ENCODE assay signal across 8 cellular contexts in the genomic region with DNA sequence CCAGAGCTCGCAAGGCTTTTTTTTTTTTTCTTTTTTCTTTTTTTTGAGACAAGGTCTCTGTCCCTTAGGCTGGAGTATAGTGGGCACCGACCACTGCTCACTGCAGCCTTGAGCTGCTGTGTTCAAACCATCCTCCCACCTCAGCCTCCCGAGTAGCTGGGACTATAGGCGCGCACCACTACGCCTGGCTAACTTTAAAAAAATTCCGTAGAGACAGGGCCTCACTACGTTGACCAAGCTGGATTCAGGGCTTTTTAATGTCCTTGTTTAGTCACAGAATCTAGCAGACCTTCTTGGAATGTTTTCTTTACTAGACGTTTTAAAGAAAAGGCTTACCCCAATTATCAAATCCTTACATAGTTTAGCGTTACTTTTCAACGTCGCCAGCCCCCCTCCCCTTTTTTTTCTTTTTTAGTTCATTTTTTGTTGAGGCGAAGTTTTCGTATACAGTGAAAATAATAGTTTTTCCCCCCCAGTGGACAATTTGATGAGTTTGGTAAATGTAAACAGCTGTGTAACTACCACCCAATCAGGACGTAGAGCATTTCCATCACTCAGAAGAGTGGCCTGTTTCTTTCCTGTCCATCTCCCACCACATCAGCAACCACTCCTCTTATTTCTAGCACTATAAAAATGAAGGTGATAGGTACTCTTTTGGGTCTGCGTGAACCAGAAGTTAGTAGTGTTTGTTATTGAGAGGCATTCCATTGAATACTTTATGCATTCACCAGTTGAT. TPM values are rescaled to one million over a fixed set of nuclear protein-coding genes. Genes with fewer than 3 reads are reported as not detected.
DNase-seq lines count a peak whose midpoint lies in the region; ATAC-seq and TF ChIP-seq lines count a peak whose summit lies in the region.

No MANE protein-coding gene starts in this region.

- TF ChIP-seq CTCF in Panc1 (IDR thresholded peaks at IDR 0.05), result no peak
- no peak for TF ChIP-seq CTCF in esophagus muscularis mucosa (IDR thresholded peaks at IDR 0.05)

- TF ChIP-seq POLR2A in esophagus muscularis mucosa (IDR thresholded peaks at IDR 0.05; ENCODE audit: low read depth), result no peak

- no peak for TF ChIP-seq EP300 in esophagus muscularis mucosa (IDR thresholded peaks at IDR 0.05)

- H3K9me3 ChIP-seq in Panc1 (ENCODE audit: control insufficient read depth, insufficient read depth, low read depth, low read length) (no peaks in the 10 kb centered on the region), esophagus muscularis mucosa (no peaks in the 10 kb centered on the region)

- no TSS peak for BruUV-seq in Panc1 (replicated peaks; lab: Mats Ljungman, UMichigan)

- intact Hi-C loops in Panc1 (cut with micrococcal nuclease; ENCODE audit: unreplicated experiment), result no loop called here
- intact Hi-C loops in esophagus muscularis mucosa (cut with DNase I), result no loop called here

- peak overlapping the region; percentile 1 for H3K27ac Mint-ChIP-seq in activated naive CD4-positive, alpha-beta T cell treated with anti-CD3 and anti-CD28 coated beads, Interleukin-2, amount 10 ng/mL, durations not matched to agents 7 days and 5 days

- peaks cover 27% of the 10 kb centered on the region for H3K36me3 Mint-ChIP-seq in activated naive CD4-positive, alpha-beta T cell treated with anti-CD3 and anti-CD28 coated beads, Interleukin-2, amount 10 ng/mL, durations not matched to agents 7 days and 5 days

- POLR2A ChIA-PET in Panc1 (lab: Charles Lee), result no interaction called here

- in situ Hi-C loops in Panc1 (cut with HindIII; ENCODE audit: low pct_unique_long_range_greater_than_20kb, low sequenced_read_pairs), result no loop called here

- peak overlapping the region; percentile 86 for H3K27ac ChIP-seq in Panc1 (ENCODE audit: low read length)
- H3K27ac ChIP-seq in esophagus muscularis mucosa (replicated peaks in 1 of 4), result peak overlapping the region; percentile 62 to 75 (median 69)
- peak overlapping the region; percentile 43 for H3K27ac ChIP-seq in rectal smooth muscle tissue (ENCODE audit: low read depth, low read length)

- peak overlapping the region; percentile 90 to 96 for H3K4me3 ChIP-seq in Panc1 (ENCODE audit: low read depth in 2 of 2, low read length in 2 of 2)
- H3K4me3 ChIP-seq in esophagus muscularis mucosa, result peak overlapping the region; percentile 55 to 68 (median 60)
- peak overlapping the region; percentile 78 for H3K4me3 ChIP-seq in rectal smooth muscle tissue (ENCODE audit: low read length)

- H3K4me3 Mint-ChIP-seq in activated naive CD4-positive, alpha-beta T cell treated with anti-CD3 and anti-CD28 coated beads, Interleukin-2, amount 10 ng/mL, durations not matched to agents 7 days and 5 days, result peak overlapping the region; percentile 99

- ATAC-seq in Panc1, result peak; percentile 76

- peaks cover 8% of the 10 kb centered on the region for H3K27me3 Mint-ChIP-seq in activated naive CD4-positive, alpha-beta T cell treated with anti-CD3 and anti-CD28 coated beads, Interleukin-2, amount 10 ng/mL, durations not matched to agents 7 days and 5 days

- peaks cover 6% of the 10 kb centered on the region; the same call in 1 of the 2 replicates for H3K36me3 ChIP-seq in Panc1 (ENCODE audit: control insufficient read depth, insufficient read depth, low read length)
- no peaks in the 10 kb centered on the region for H3K36me3 ChIP-seq in esophagus muscularis mucosa
- no peaks in the 10 kb centered on the region for H3K36me3 ChIP-seq in rectal smooth muscle tissue (ENCODE audit: control insufficient read depth, insufficient read depth, low read length)

- DNase-seq in activated naive CD4-positive, alpha-beta T cell treated with anti-CD3 and anti-CD28 coated beads, Interleukin-2, amount 10 ng/mL, durations not matched to agents 7 days and 5 days, result no peak
- DNase-seq in activated naive CD4-positive, alpha-beta T cell treated with Interleukin-2 at 50 U/mL for 16 hours, result no peak
- DNase-seq in Panc1 (ENCODE audit: low read depth, low spot score), result no peak
- DNase-seq in esophagus muscularis mucosa (ENCODE audit: extremely low spot score), result no peak
- DNase-seq in NAMALWA (ENCODE audit: low spot score), result no peak
- DNase-seq in GM19238 (ENCODE audit: insufficient read length, low spot score), result no peak
- DNase-seq in NCI-H524 treated with DMSO at 0.1 percent for 48 hours (lab: John Stamatoyannopoulos, UW), result no peak

- H3K9me3 Mint-ChIP-seq in activated naive CD4-positive, alpha-beta T cell treated with anti-CD3 and anti-CD28 coated beads, Interleukin-2, amount 10 ng/mL, durations not matched to agents 7 days and 5 days, result no peaks in the 10 kb centered on the region

- H3K4me1 ChIP-seq in Panc1 (ENCODE audit: control insufficient read depth, insufficient read depth, low read length) (peaks cover 10% of the 10 kb centered on the region), esophagus muscularis mucosa (peaks cover 9 to 14% (median 12%) of the 10 kb centered on the region in 4 donors), rectal smooth muscle tissue (ENCODE audit: control insufficient read depth, insufficient read depth, low read length) (peaks cover 4% of the 10 kb centered on the region)

- 43% methylated on average over 16 of the region's 16 CpGs for WGBS in esophagus muscularis mucosa

- H3K4me1 Mint-ChIP-seq in activated naive CD4-positive, alpha-beta T cell treated with anti-CD3 and anti-CD28 coated beads, Interleukin-2, amount 10 ng/mL, durations not matched to agents 7 days and 5 days, result peaks cover 44% of the 10 kb centered on the region

- H3K9ac ChIP-seq in rectal smooth muscle tissue (ENCODE audit: low read length), result peak overlapping the region; percentile 24

- no peaks in the 10 kb centered on the region for H3K27me3 ChIP-seq in Panc1 (ENCODE audit: control insufficient read depth, insufficient read depth, low read length)
- H3K27me3 ChIP-seq in esophagus muscularis mucosa, result no peaks in the 10 kb centered on the region
- H3K27me3 ChIP-seq in rectal smooth muscle tissue (ENCODE audit: control insufficient read depth, insufficient read depth, low read length), result no peaks in the 10 kb centered on the region

- CTCF ChIA-PET in activated naive CD4-positive, alpha-beta T cell treated with anti-CD3 and anti-CD28 coated beads, Interleukin-2, amount 10 ng/mL, durations not matched to agents 7 days and 5 days (lab: Charles Lee), result interaction anchor here (0.7 to 1.3 kb wide), 3 partner anchors 10 to 385 kb away, joined by 3 to 5 read pairs (median 4); a partner anchor contains a TSS
- CTCF ChIA-PET in Panc1 (lab: Charles Lee), result interaction anchor here (0.6 kb wide), 1 partner anchor 31 kb away, joined by 4 read pairs; no protein-coding TSS in a partner anchor

RNA-seq across cellular contexts. Expression of a gene that starts 0.7 kb away (rescaled TPM):
- total RNA-seq in Panc1 (2021; ENCODE audit: unreplicated experiment), result 48.7 TPM
- polyA plus RNA-seq in Panc1 (2012; ENCODE audit: insufficient read length), result 8.1 TPM
- under 1 TPM in 1 of 4 donors, not detected in 3; 0.69 TPM for total RNA-seq in esophagus muscularis mucosa

Comparison
In these comparisons a context has a peak if more than half of its experiments do, and no peak if none do; other contexts are left out.
1. RNA of a gene that starts 0.7 kb away (total RNA-seq): 48.7 TPM in Panc1 (single experiment); 0.69 TPM in esophagus muscularis mucosa; every median in the first group is over 10 times any median in the second.
2. Peak in every context shown above with its lines, with median percentiles within 50 percentile points of each other: H3K27ac ChIP-seq and H3K4me3 ChIP-seq.